2 cellular contexts compared by ENCODE assay signal in the genomic region with DNA sequence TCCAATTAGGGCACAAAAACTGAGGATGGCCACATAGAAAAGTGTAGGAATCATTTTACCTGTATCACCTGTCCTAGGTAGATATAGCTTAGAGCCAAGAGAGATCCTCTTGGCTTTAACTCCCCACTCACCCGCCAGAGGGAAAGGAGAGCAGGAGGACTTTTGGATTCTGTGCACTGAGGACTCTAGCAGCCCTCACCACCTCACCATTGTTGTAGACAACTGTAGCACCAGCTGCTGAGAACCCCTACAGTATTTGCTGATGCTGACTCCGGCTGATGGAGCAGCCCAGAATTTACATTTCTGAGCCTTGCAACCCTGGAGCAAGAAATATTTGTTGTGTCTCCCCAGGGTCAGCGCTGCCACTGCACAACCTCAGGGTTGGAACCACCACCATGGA.
TF ChIP-seq lines count a peak whose summit lies in the region.

No MANE protein-coding gene starts in this region.

TF ChIP-seq in GM23338, 12 proteins besides CTCF, POLR2A, EP300 and RAD21 (continues in another document):
- no peak for TF ChIP-seq EZH2 (IDR thresholded peaks at IDR 0.05; ENCODE audit: low read depth, unreplicated experiment)
- TF ChIP-seq, protein P1, sequence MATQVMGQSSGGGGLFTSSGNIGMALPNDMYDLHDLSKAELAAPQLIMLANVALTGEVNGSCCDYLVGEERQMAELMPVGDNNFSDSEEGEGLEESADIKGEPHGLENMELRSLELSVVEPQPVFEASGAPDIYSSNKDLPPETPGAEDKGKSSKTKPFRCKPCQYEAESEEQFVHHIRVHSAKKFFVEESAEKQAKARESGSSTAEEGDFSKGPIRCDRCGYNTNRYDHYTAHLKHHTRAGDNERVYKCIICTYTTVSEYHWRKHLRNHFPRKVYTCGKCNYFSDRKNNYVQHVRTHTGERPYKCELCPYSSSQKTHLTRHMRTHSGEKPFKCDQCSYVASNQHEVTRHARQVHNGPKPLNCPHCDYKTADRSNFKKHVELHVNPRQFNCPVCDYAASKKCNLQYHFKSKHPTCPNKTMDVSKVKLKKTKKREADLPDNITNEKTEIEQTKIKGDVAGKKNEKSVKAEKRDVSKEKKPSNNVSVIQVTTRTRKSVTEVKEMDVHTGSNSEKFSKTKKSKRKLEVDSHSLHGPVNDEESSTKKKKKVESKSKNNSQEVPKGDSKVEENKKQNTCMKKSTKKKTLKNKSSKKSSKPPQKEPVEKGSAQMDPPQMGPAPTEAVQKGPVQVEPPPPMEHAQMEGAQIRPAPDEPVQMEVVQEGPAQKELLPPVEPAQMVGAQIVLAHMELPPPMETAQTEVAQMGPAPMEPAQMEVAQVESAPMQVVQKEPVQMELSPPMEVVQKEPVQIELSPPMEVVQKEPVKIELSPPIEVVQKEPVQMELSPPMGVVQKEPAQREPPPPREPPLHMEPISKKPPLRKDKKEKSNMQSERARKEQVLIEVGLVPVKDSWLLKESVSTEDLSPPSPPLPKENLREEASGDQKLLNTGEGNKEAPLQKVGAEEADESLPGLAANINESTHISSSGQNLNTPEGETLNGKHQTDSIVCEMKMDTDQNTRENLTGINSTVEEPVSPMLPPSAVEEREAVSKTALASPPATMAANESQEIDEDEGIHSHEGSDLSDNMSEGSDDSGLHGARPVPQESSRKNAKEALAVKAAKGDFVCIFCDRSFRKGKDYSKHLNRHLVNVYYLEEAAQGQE (IDR thresholded peaks at IDR 0.05; ENCODE audit: unreplicated experiment) = no peak
- TF ChIP-seq, protein P2, sequence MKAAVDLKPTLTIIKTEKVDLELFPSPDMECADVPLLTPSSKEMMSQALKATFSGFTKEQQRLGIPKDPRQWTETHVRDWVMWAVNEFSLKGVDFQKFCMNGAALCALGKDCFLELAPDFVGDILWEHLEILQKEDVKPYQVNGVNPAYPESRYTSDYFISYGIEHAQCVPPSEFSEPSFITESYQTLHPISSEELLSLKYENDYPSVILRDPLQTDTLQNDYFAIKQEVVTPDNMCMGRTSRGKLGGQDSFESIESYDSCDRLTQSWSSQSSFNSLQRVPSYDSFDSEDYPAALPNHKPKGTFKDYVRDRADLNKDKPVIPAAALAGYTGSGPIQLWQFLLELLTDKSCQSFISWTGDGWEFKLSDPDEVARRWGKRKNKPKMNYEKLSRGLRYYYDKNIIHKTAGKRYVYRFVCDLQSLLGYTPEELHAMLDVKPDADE (IDR thresholded peaks at IDR 0.05) = no peak
- TF ChIP-seq, protein P3, sequence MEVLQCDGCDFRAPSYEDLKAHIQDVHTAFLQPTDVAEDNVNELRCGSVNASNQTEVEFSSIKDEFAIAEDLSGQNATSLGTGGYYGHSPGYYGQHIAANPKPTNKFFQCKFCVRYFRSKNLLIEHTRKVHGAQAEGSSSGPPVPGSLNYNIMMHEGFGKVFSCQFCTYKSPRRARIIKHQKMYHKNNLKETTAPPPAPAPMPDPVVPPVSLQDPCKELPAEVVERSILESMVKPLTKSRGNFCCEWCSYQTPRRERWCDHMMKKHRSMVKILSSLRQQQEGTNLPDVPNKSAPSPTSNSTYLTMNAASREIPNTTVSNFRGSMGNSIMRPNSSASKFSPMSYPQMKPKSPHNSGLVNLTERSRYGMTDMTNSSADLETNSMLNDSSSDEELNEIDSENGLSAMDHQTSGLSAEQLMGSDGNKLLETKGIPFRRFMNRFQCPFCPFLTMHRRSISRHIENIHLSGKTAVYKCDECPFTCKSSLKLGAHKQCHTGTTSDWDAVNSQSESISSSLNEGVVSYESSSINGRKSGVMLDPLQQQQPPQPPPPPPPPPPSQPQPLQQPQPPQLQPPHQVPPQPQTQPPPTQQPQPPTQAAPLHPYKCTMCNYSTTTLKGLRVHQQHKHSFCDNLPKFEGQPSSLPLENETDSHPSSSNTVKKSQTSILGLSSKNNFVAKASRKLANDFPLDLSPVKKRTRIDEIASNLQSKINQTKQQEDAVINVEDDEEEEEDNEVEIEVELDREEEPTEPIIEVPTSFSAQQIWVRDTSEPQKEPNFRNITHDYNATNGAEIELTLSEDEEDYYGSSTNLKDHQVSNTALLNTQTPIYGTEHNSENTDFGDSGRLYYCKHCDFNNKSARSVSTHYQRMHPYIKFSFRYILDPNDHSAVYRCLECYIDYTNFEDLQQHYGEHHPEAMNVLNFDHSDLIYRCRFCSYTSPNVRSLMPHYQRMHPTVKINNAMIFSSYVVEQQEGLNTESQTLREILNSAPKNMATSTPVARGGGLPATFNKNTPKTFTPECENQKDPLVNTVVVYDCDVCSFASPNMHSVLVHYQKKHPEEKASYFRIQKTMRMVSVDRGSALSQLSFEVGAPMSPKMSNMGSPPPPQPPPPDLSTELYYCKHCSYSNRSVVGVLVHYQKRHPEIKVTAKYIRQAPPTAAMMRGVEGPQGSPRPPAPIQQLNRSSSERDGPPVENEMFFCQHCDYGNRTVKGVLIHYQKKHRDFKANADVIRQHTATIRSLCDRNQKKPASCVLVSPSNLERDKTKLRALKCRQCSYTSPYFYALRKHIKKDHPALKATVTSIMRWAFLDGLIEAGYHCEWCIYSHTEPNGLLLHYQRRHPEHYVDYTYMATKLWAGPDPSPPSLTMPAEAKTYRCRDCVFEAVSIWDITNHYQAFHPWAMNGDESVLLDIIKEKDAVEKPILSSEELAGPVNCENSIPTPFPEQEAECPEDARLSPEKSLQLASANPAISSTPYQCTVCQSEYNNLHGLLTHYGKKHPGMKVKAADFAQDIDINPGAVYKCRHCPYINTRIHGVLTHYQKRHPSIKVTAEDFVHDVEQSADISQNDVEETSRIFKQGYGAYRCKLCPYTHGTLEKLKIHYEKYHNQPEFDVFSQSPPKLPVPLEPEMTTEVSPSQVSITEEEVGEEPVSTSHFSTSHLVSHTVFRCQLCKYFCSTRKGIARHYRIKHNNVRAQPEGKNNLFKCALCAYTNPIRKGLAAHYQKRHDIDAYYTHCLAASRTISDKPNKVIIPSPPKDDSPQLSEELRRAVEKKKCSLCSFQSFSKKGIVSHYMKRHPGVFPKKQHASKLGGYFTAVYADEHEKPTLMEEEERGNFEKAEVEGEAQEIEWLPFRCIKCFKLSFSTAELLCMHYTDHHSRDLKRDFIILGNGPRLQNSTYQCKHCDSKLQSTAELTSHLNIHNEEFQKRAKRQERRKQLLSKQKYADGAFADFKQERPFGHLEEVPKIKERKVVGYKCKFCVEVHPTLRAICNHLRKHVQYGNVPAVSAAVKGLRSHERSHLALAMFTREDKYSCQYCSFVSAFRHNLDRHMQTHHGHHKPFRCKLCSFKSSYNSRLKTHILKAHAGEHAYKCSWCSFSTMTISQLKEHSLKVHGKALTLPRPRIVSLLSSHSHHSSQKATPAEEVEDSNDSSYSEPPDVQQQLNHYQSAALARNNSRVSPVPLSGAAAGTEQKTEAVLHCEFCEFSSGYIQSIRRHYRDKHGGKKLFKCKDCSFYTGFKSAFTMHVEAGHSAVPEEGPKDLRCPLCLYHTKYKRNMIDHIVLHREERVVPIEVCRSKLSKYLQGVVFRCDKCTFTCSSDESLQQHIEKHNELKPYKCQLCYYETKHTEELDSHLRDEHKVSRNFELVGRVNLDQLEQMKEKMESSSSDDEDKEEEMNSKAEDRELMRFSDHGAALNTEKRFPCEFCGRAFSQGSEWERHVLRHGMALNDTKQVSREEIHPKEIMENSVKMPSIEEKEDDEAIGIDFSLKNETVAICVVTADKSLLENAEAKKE (CRISPR knock-in tag; IDR thresholded peaks at IDR 0.05) = no peak
- TF ChIP-seq CREB1 (CRISPR knock-in tag; IDR thresholded peaks at IDR 0.05; ENCODE audit: low read depth) = no peak
- TF ChIP-seq EZH2phosphoT487 (IDR thresholded peaks at IDR 0.05; ENCODE audit: unreplicated experiment) = no peak
- TF ChIP-seq POLR2AphosphoS5 (IDR thresholded peaks at IDR 0.05; ENCODE audit: low read depth) = no peak
- TF ChIP-seq STAT1 (IDR thresholded peaks at IDR 0.05; ENCODE audit: unreplicated experiment) = no peak
- TF ChIP-seq ZNF331 (CRISPR knock-in tag; IDR thresholded peaks at IDR 0.05; ENCODE audit: low read depth) = no peak
- no peak for TF ChIP-seq JUNB (IDR thresholded peaks at IDR 0.05; ENCODE audit: unreplicated experiment)

TF ChIP-seq in H1, 55 proteins besides CTCF, POLR2A, EP300 and RAD21:
- TF ChIP-seq POLR2AphosphoS5 (IDR thresholded peaks at IDR 0.05; ENCODE audit: low read depth, low read length) (peak; percentile 72; the same call in 1 of the 2 replicates), KDM1A (IDR thresholded peaks at IDR 0.05; ENCODE audit: borderline replicate concordance, low read length) (no peak)
